Comparison of ENCODE assay signal across 1 cellular context in the genomic region with DNA sequence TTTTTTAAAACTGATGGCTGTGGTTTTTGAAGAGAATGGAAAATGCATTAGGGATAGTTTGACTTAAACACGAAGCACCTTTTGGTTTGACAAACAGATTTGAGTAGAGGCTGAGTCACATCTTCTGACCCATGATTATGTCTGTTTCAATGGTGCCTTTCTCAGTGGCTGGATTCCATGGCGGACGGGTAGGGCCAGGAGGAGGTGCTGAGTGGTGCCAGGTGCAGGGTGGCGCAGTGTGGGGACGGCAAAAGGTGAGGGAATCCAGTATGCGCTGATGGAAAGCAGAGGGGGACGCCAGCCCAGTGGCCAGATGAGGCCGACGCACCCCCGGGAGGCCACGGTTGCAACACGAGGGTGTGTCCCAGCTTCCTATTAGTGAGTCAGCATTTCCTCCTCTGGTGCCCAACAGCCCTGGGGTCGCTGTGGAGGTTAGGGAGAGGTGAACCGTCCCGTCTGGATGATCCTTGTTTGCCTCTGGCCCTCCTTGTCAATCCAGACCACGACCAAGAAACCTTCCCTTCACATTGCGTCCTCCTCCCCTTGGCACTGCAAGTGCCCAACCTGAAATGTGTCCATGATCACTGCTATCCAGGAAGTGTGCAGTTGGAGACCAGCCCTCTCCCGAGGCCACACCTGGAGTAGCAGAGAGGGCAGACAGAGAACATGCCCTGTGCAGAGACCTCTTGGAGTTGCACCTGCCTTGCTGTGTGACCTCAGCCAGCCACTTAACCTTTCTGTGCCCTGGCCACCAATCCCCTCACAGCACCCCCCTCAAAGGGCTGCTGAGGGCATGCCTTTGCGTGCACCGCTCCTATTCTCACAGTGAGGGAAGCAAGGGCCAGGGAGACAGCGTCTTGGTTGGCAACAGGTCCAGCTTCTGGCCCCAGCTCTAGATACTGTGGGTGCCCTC.
TF ChIP-seq lines count a peak whose summit lies in the region.

No MANE protein-coding gene starts in this region.

TF ChIP-seq in Ishikawa, 13 proteins besides CTCF, POLR2A, EP300 and RAD21 (continued from another document):
- TF ChIP-seq, protein P1, sequence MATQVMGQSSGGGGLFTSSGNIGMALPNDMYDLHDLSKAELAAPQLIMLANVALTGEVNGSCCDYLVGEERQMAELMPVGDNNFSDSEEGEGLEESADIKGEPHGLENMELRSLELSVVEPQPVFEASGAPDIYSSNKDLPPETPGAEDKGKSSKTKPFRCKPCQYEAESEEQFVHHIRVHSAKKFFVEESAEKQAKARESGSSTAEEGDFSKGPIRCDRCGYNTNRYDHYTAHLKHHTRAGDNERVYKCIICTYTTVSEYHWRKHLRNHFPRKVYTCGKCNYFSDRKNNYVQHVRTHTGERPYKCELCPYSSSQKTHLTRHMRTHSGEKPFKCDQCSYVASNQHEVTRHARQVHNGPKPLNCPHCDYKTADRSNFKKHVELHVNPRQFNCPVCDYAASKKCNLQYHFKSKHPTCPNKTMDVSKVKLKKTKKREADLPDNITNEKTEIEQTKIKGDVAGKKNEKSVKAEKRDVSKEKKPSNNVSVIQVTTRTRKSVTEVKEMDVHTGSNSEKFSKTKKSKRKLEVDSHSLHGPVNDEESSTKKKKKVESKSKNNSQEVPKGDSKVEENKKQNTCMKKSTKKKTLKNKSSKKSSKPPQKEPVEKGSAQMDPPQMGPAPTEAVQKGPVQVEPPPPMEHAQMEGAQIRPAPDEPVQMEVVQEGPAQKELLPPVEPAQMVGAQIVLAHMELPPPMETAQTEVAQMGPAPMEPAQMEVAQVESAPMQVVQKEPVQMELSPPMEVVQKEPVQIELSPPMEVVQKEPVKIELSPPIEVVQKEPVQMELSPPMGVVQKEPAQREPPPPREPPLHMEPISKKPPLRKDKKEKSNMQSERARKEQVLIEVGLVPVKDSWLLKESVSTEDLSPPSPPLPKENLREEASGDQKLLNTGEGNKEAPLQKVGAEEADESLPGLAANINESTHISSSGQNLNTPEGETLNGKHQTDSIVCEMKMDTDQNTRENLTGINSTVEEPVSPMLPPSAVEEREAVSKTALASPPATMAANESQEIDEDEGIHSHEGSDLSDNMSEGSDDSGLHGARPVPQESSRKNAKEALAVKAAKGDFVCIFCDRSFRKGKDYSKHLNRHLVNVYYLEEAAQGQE (IDR thresholded peaks at IDR 0.05; ENCODE audit: low read depth) = no peak
- peak; percentile 88 for TF ChIP-seq CEBPB (IDR thresholded peaks at IDR 0.05)
- TF ChIP-seq, protein P2, sequence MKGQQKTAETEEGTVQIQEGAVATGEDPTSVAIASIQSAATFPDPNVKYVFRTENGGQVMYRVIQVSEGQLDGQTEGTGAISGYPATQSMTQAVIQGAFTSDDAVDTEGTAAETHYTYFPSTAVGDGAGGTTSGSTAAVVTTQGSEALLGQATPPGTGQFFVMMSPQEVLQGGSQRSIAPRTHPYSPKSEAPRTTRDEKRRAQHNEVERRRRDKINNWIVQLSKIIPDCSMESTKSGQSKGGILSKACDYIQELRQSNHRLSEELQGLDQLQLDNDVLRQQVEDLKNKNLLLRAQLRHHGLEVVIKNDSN (IDR thresholded peaks at IDR 0.05) = no peak
- no peak for TF ChIP-seq NFIC (IDR thresholded peaks at IDR 0.05)
- TF ChIP-seq YY1 (IDR thresholded peaks at IDR 0.05; ENCODE audit: low read depth) = peak; percentile 44; the same call in 1 of the 2 replicates
- 0 out of 2 replicates have a peak, but pooled peaks have one; percentile 15 for TF ChIP-seq TCF12 (IDR thresholded peaks at IDR 0.05; ENCODE audit: low read depth)
- TF ChIP-seq FOXM1 (IDR thresholded peaks at IDR 0.05; ENCODE audit: borderline replicate concordance, low read depth) = no peak
- no peak for TF ChIP-seq ZBTB7A (IDR thresholded peaks at IDR 0.05; ENCODE audit: low read depth)
